Comparison of ENCODE assay signal across 32 cellular contexts in the genomic region with DNA sequence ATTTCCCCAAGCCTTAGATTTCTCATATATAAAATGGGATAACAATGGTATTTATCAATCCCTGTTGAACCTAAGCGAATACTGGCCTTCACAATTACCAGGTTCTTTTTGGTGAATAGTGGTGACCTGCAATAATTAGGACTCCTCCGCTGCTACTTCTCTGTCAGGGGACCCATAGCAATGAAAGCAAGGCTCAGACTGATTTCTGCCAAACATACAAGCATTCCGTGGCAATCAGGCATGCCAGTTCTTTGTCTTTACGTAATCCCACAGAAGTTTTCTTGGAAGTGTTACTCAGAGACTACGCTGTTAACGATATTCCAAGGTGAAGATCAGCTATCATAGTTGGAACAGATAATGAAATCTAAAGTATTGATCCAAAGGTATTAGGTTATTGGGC.
"Had no signal": no experiment of that assay in that cellular context is flagged by ENCODE, and none has a peak within 500 bp of the region (broad histone marks: within the 10 kb centered on the region; RNA-seq: fewer than 3 reads in every experiment).

No MANE protein-coding gene starts in this region.

- H2AFZ ChIP-seq: neural progenitor cell, parathyroid adenoma had no signal

- H3K27me3 ChIP-seq: neural progenitor cell, ovary, right lobe of liver, sigmoid colon, spleen, suprapubic skin, testis, tibial artery, transverse colon, upper lobe of right lung, uterus had no signal

- H3K27ac Mint-ChIP-seq: natural killer cell; neural progenitor cell; progenitor cell of endocrine pancreas; stimulated activated memory B cell treated with anti-CD40 and anti-IgM and Interleukin-4, amounts not matched to agents 10 μg/mL and 1 μg/mL and 100 μg/mL, for 72 hours; stimulated activated naive CD8-positive, alpha-beta T cell treated with anti-CD3 and anti-CD28 coated beads, Interleukin-15, amount 100 ng/mL, for 72 hours; type B pancreatic cell had no signal

- H3K27ac ChIP-seq: neural progenitor cell, ovary, parathyroid adenoma, psoas muscle, right lobe of liver, sigmoid colon, skin epidermis, spleen, suprapubic skin, testis, tibial artery, transverse colon, upper lobe of right lung, uterus had no signal

- ATAC-seq: natural killer cell; psoas muscle; right cardiac atrium; right lobe of liver; stimulated activated memory B cell treated with anti-CD40 and anti-IgM and Interleukin-4, amounts not matched to agents 10 μg/mL and 1 μg/mL and 100 μg/mL, for 72 hours; stimulated activated naive CD8-positive, alpha-beta T cell treated with anti-CD3 and anti-CD28 coated beads, Interleukin-15, amount 100 ng/mL, for 72 hours; stimulated activated naive CD8-positive, alpha-beta T cell treated with anti-CD3 and anti-CD28 coated beads, Interleukin-15, Interleukin-2, amounts not matched to agents 100 U/mL and 50 U/mL, for 24 hours; upper lobe of right lung had no signal

- H3K4me1 Mint-ChIP-seq: natural killer cell; stimulated activated memory B cell treated with anti-CD40 and anti-IgM and Interleukin-4, amounts not matched to agents 10 μg/mL and 1 μg/mL and 100 μg/mL, for 72 hours; stimulated activated naive CD8-positive, alpha-beta T cell treated with anti-CD3 and anti-CD28 coated beads, Interleukin-15, amount 100 ng/mL, for 72 hours had no signal

- H3K4me3 ChIP-seq: neural progenitor cell, ovary, psoas muscle, right lobe of liver, sigmoid colon, skin epidermis, smooth muscle cell, spleen, suprapubic skin, testis, tibial artery, transverse colon, upper lobe of right lung, uterus had no signal

- H3K9me3 Mint-ChIP-seq: neural progenitor cell; stimulated activated naive CD8-positive, alpha-beta T cell treated with anti-CD3 and anti-CD28 coated beads, Interleukin-15, amount 100 ng/mL, for 72 hours; type B pancreatic cell had no signal

- H3K9ac ChIP-seq: neural progenitor cell, parathyroid adenoma had no signal

- H3K79me2 ChIP-seq: parathyroid adenoma had no signal

- H3K36me3 Mint-ChIP-seq: natural killer cell; neural progenitor cell; stimulated activated memory B cell treated with anti-CD40 and anti-IgM and Interleukin-4, amounts not matched to agents 10 μg/mL and 1 μg/mL and 100 μg/mL, for 72 hours; type B pancreatic cell had no signal

- H3K4me2 ChIP-seq: neural progenitor cell, smooth muscle cell had no signal

- H3K36me3 ChIP-seq: neural progenitor cell, ovary, right lobe of liver, sigmoid colon, spleen, suprapubic skin, tibial artery, transverse colon, upper lobe of right lung, uterus had no signal

- DNase-seq: natural killer cell; occipital lobe; ovary; posterior cingulate gyrus; psoas muscle; right cardiac atrium; right lobe of liver; sigmoid colon; spleen; stimulated activated CD4-positive, alpha-beta T cell treated with anti-CD3 and anti-CD28 coated beads, Interleukin-12 subunit alpha, Interleukin-12 subunit beta, amount 100 ng/mL, for 4 hours; stimulated activated CD4-positive, alpha-beta T cell treated with anti-CD3 and anti-CD28 coated beads, Interleukin-1b, Interleukin-23, amount 100 ng/mL, for 48 hours; stimulated activated CD4-positive, alpha-beta T cell treated with anti-CD3 and anti-CD28 coated beads, Interleukin-4, amount 100 ng/mL, for 1 hour; stimulated activated CD4-positive, alpha-beta T cell treated with anti-CD3 and anti-CD28 coated beads, Interleukin-4, amount 100 ng/mL, for 4 hours; stimulated activated CD8-positive, alpha-beta memory T cell treated with anti-CD3 and anti-CD28 coated beads, Interleukin-4, amount 100 ng/mL, for 48 hours; stimulated activated naive CD4-positive, alpha-beta T cell; stimulated activated naive CD8-positive, alpha-beta T cell treated with anti-CD3 and anti-CD28 coated beads, Interleukin-15, amount 100 ng/mL, for 72 hours; stimulated activated naive CD8-positive, alpha-beta T cell treated with anti-CD3 and anti-CD28 coated beads, Interleukin-15, Interleukin-2, amounts not matched to agents 100 U/mL and 50 U/mL, for 24 hours; substantia nigra; testis; tibial artery; transverse colon; upper lobe of right lung; uterus had no signal

- H3K4me1 ChIP-seq: parathyroid adenoma, psoas muscle, right lobe of liver, sigmoid colon, spleen, suprapubic skin, testis, upper lobe of right lung, uterus had no signal

- H3K4me3 Mint-ChIP-seq: natural killer cell; nephron; neural progenitor cell; stimulated activated memory B cell treated with anti-CD40 and anti-IgM and Interleukin-4, amounts not matched to agents 10 μg/mL and 1 μg/mL and 100 μg/mL, for 72 hours; stimulated activated naive CD8-positive, alpha-beta T cell treated with anti-CD3 and anti-CD28 coated beads, Interleukin-15, amount 100 ng/mL, for 72 hours; type B pancreatic cell had no signal

- H3K9me3 ChIP-seq: ovary, psoas muscle, right lobe of liver, sigmoid colon, spleen, suprapubic skin, testis, tibial artery, transverse colon, upper lobe of right lung, uterus had no signal
